Comparison of ENCODE assay signal across 8 cellular contexts in the genomic region with DNA sequence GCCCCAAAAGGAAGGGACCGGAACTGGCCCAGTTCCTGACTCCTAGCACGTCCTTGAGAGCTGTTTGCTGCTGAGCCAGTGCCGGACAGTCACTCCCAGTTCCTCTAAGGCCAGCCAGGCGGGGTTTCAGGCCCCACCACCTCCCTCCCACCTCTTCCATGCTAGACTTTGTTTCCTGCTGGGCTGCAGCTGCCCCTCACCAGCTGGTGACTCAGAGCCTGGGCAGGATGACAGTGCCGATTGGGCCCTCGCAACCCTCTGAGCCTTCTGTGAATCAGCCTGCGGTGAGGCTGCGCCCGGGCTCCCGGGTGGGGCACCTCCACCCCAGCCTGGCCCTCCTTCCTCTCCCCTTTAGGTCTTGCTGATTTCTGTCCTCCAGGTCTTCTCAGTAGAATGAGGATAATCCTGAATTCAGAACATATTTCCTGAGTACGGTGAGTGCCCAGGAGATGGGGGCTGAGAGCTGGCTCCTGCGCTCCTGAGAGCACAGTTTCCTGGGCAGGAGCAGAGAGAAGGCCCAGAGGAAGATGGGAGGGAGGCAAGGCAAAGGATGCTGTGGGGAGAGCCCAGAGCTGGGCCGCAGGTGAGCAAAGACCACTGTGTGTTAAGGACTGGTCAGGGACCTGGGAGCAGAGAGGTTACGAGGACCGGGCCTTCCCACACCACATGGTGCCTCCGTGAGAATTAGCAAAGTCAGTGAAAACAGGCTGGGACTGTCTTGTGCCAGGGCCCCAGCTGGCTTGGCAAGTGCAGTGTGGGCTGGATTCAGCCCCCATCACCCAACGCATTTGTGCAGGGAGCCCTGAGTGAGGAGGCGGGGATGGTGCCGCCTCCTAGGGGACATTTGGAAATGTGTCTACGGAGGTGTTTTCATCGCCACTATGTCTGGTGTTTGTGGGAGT. TPM values are rescaled to one million over a fixed set of nuclear protein-coding genes. Genes with fewer than 3 reads are reported as not detected.
DNase-seq lines count a peak whose midpoint lies in the region; ATAC-seq, FAIRE-seq and TF ChIP-seq lines count a peak whose summit lies in the region.

No MANE protein-coding gene starts in this region.

- no peaks in the 10 kb centered on the region for H3K9me3 Mint-ChIP-seq in endodermal cell

- H3K36me3 Mint-ChIP-seq in endodermal cell (ENCODE audit: low read depth), result no peaks in the 10 kb centered on the region

- DNase-seq in AG09319 (ENCODE audit: extremely low read depth, low read depth), result peak; percentile 94
- peak; percentile 99 for DNase-seq in NOMO-1 (lab: John Stamatoyannopoulos, UW; ENCODE audit: unreplicated experiment in 2 of 2)
- DNase-seq in activated CD8-positive, alpha-beta memory T cell treated with anti-CD3 and anti-CD28 coated beads, Interleukin-2, amount 50 U/mL, for 48 hours, result peak; percentile 88
- DNase-seq in endodermal cell, result peak; percentile 93
- peak; percentile 47 for DNase-seq in middle frontal gyrus (ENCODE audit: extremely low spot score, low spot score)
- DNase-seq in stimulated activated CD8-positive, alpha-beta memory T cell treated with anti-CD3 and anti-CD28 coated beads, Interleukin-12 subunit alpha, Interleukin-12 subunit beta, amount 100 ng/mL, for 4 hours (ENCODE audit: low read depth), result peak; percentile 72
- no peak for DNase-seq in GM19239 (ENCODE audit: insufficient read length, low spot score)

- FAIRE-seq in GM19239 (lab: Jason Lieb, UNC), result no peak

- H3K9me3 ChIP-seq in endodermal cell (ENCODE audit: control insufficient read depth, low read length), result no peaks in the 10 kb centered on the region

- 43 to 61% methylated on average over 14 to 21 of the region's 21 CpGs for WGBS in endodermal cell (ENCODE audit: insufficient coverage in 1 of 2, insufficient read length in 1 of 2), 2 experiments

- peaks cover 2% of the 10 kb centered on the region for H3K27me3 Mint-ChIP-seq in endodermal cell (ENCODE audit: insufficient read depth)

- H3K4me1 Mint-ChIP-seq in endodermal cell, result peaks cover 12% of the 10 kb centered on the region

- H3K27ac Mint-ChIP-seq in endodermal cell, result peak overlapping the region; percentile 83

- peaks cover 4% of the 10 kb centered on the region for H3K4me1 ChIP-seq in endodermal cell (ENCODE audit: control insufficient read depth, insufficient read depth, low read length)

- no peaks in the 10 kb centered on the region for H3K27me3 ChIP-seq in endodermal cell (ENCODE audit: control insufficient read depth, insufficient read depth, low read length, poor library complexity, severe bottlenecking)

- no peaks in the 10 kb centered on the region for H3K36me3 ChIP-seq in endodermal cell (ENCODE audit: control insufficient read depth, insufficient read depth, low read length)

- H3K9ac ChIP-seq in endodermal cell (ENCODE audit: extremely low read depth, low read length, poor library complexity, severe bottlenecking), result no peak overlapping the region

- TF ChIP-seq CTCF in AG09319 (IDR thresholded peaks at IDR 0.05; ENCODE audit: low read depth, low read length) (peak; percentile 51), endodermal cell (conservative IDR thresholded peaks at IDR 0.05) (peak; percentile 61)

- peak; percentile 76 for ATAC-seq in HG02981 (IDR thresholded peaks at IDR 0.05; ENCODE audit: unreplicated experiment)

- H3K27ac ChIP-seq in endodermal cell (ENCODE audit: low read depth, low read length), result peak overlapping the region; percentile 89

- H3K4me3 ChIP-seq in endodermal cell (ENCODE audit: low read length), result no peak overlapping the region

- H3K4me3 Mint-ChIP-seq in endodermal cell, result no peak overlapping the region

RNA-seq across cellular contexts. Expression of gene STXBP1, which starts 32.9 kb away (rescaled TPM):
- 10 to 100 TPM; 27.8 to 46.8 TPM for total RNA-seq in endodermal cell
- 36.9 TPM for polyA plus RNA-seq in endodermal cell (2013, experiment 1 of 2)
- polyA plus RNA-seq in endodermal cell (2013, experiment 2 of 2), result 33.8 TPM
